ENCODE assay signal across 1 cellular context in the genomic region with DNA sequence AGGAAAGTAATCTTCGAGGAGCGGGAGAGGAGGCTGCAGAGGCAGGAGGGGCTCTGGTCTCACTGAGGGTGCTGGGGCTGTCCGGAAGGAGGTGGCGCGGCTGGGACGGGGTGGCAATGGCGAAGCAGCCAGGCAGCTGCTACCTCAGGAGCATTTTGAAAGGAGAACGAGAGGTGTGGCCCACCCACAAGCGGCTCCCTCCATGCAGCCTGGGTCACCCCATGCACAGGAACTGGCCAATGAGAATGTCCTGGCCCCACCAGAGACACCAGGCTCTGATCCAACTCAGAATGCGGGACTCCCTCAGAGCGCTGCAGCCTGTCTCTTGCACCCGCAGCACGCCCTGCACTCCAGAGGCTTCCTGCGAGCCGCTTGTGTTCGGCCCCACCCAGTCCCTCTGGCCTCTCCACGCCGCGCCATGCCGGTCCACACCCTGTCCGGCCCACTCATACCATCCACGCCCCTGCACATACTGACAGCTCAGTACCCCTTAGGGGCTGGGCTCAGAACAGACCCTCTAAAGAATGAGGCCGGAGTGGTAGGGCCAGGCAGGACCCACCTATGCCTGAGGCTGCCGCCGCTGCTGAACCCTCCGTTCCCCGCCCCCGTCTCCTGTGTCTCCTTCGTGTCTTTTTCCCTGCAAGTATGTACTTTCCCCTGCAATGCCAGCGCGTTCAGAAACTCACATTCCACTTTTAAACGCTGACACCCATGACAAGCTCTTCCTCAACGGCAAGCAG.
TF ChIP-seq lines count a peak whose summit lies in the region.

No MANE protein-coding gene starts in this region.

TF ChIP-seq in HepG2, 621 proteins besides CTCF, POLR2A, EP300 and RAD21 (continued from another document and continues in another):
- no peak for TF ChIP-seq ZNF354B (CRISPR knock-in tag; IDR thresholded peaks at IDR 0.05)
- no peak for TF ChIP-seq KLF12 (CRISPR knock-in tag; IDR thresholded peaks at IDR 0.05; ENCODE audit: borderline replicate concordance)
- TF ChIP-seq, protein P1, sequence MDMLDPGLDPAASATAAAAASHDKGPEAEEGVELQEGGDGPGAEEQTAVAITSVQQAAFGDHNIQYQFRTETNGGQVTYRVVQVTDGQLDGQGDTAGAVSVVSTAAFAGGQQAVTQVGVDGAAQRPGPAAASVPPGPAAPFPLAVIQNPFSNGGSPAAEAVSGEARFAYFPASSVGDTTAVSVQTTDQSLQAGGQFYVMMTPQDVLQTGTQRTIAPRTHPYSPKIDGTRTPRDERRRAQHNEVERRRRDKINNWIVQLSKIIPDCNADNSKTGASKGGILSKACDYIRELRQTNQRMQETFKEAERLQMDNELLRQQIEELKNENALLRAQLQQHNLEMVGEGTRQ (IDR thresholded peaks at IDR 0.05; ENCODE audit: low read depth, low read length), result no peak
- TF ChIP-seq, protein P1 (CRISPR knock-in tag; IDR thresholded peaks at IDR 0.05; ENCODE audit: borderline replicate concordance), result no peak
- peak; percentile 72; the same call in 1 of the 2 replicates for TF ChIP-seq ZNF891 (CRISPR knock-in tag; IDR thresholded peaks at IDR 0.05)
- TF ChIP-seq, protein P2, sequence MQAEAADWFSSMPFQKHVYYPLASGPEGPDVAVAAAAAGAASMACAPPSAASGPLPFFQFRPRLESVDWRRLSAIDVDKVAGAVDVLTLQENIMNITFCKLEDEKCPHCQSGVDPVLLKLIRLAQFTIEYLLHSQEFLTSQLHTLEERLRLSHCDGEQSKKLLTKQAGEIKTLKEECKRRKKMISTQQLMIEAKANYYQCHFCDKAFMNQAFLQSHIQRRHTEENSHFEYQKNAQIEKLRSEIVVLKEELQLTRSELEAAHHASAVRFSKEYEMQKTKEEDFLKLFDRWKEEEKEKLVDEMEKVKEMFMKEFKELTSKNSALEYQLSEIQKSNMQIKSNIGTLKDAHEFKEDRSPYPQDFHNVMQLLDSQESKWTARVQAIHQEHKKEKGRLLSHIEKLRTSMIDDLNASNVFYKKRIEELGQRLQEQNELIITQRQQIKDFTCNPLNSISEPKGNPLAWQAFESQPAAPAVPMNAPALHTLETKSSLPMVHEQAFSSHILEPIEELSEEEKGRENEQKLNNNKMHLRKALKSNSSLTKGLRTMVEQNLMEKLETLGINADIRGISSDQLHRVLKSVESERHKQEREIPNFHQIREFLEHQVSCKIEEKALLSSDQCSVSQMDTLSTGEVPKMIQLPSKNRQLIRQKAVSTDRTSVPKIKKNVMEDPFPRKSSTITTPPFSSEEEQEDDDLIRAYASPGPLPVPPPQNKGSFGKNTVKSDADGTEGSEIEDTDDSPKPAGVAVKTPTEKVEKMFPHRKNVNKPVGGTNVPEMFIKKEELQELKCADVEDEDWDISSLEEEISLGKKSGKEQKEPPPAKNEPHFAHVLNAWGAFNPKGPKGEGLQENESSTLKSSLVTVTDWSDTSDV (CRISPR knock-in tag; IDR thresholded peaks at IDR 0.05), result no peak
- TF ChIP-seq TFAP4 (IDR thresholded peaks at IDR 0.05; ENCODE audit: borderline replicate concordance, low read depth), result no peak
- peak; percentile 19; the same call in 1 of the 2 replicates for TF ChIP-seq HOXA3 (CRISPR knock-in tag; IDR thresholded peaks at IDR 0.05)
- no peak for TF ChIP-seq JDP2 (CRISPR knock-in tag; IDR thresholded peaks at IDR 0.05; ENCODE audit: borderline replicate concordance)
- peak; percentile 19; the same call in 1 of the 2 replicates for TF ChIP-seq ZNF772 (CRISPR knock-in tag; IDR thresholded peaks at IDR 0.05)
- 0 out of 2 replicates have a peak, but pooled peaks have one; percentile 22 for TF ChIP-seq ZNF256 (CRISPR knock-in tag; conservative IDR thresholded peaks at IDR 0.05)
- TF ChIP-seq CCDC6 (CRISPR knock-in tag; IDR thresholded peaks at IDR 0.05), result no peak
- peak; percentile 20; the same call in 1 of the 2 replicates for TF ChIP-seq ZNF777 (CRISPR knock-in tag; IDR thresholded peaks at IDR 0.05)
- TF ChIP-seq ZNF562 (CRISPR knock-in tag; IDR thresholded peaks at IDR 0.05; ENCODE audit: borderline replicate concordance), result no peak
- no peak for TF ChIP-seq SP1 (IDR thresholded peaks at IDR 0.05)
- TF ChIP-seq SP1 (CRISPR knock-in tag; IDR thresholded peaks at IDR 0.05), result no peak
- TF ChIP-seq ZNF607 (CRISPR knock-in tag; IDR thresholded peaks at IDR 0.05; ENCODE audit: borderline replicate concordance), result peak; percentile 92
- no peak for TF ChIP-seq NKX3-1 (CRISPR knock-in tag; IDR thresholded peaks at IDR 0.05)
- TF ChIP-seq HNRNPLL (IDR thresholded peaks at IDR 0.05; ENCODE audit: low read depth, low read length, poor library complexity, severe bottlenecking), result no peak
- peak; percentile 82 for TF ChIP-seq BRD4 (CRISPR knock-in tag; IDR thresholded peaks at IDR 0.05)
- peak; percentile 86 for TF ChIP-seq ZNF546 (CRISPR knock-in tag; conservative IDR thresholded peaks at IDR 0.05)
- TF ChIP-seq ZKSCAN1 (IDR thresholded peaks at IDR 0.05; ENCODE audit: low read length), result no peak
- TF ChIP-seq THYN1 (CRISPR knock-in tag; IDR thresholded peaks at IDR 0.05; ENCODE audit: borderline replicate concordance, low read depth), result no peak
- TF ChIP-seq SRSF1 (optimal IDR thresholded peaks at IDR 0.05; ENCODE audit: low read depth, low read length), result no peak
- TF ChIP-seq POLR2AphosphoS5 (IDR thresholded peaks at IDR 0.05; ENCODE audit: low read depth, low read length), result peak; percentile 53; the same call in 1 of the 2 replicates
- TF ChIP-seq NFYC (CRISPR knock-in tag; IDR thresholded peaks at IDR 0.05), result 0 out of 2 replicates have a peak, but pooled peaks have one; percentile 37
- 0 out of 2 replicates have a peak, but pooled peaks have one; percentile 62 for TF ChIP-seq LBX2 (CRISPR knock-in tag; IDR thresholded peaks at IDR 0.05; ENCODE audit: borderline replicate concordance)
- no peak for TF ChIP-seq ZNF749 (CRISPR knock-in tag; IDR thresholded peaks at IDR 0.05; ENCODE audit: borderline replicate concordance)
- TF ChIP-seq, protein P3, sequence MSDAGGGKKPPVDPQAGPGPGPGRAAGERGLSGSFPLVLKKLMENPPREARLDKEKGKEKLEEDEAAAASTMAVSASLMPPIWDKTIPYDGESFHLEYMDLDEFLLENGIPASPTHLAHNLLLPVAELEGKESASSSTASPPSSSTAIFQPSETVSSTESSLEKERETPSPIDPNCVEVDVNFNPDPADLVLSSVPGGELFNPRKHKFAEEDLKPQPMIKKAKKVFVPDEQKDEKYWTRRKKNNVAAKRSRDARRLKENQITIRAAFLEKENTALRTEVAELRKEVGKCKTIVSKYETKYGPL (CRISPR knock-in tag; IDR thresholded peaks at IDR 0.05), result no peak
- TF ChIP-seq, protein P4, sequence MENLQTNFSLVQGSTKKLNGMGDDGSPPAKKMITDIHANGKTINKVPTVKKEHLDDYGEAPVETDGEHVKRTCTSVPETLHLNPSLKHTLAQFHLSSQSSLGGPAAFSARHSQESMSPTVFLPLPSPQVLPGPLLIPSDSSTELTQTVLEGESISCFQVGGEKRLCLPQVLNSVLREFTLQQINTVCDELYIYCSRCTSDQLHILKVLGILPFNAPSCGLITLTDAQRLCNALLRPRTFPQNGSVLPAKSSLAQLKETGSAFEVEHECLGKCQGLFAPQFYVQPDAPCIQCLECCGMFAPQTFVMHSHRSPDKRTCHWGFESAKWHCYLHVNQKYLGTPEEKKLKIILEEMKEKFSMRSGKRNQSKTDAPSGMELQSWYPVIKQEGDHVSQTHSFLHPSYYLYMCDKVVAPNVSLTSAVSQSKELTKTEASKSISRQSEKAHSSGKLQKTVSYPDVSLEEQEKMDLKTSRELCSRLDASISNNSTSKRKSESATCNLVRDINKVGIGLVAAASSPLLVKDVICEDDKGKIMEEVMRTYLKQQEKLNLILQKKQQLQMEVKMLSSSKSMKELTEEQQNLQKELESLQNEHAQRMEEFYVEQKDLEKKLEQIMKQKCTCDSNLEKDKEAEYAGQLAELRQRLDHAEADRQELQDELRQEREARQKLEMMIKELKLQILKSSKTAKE (CRISPR knock-in tag; IDR thresholded peaks at IDR 0.05; ENCODE audit: borderline replicate concordance), result no peak
- TF ChIP-seq, protein P5, sequence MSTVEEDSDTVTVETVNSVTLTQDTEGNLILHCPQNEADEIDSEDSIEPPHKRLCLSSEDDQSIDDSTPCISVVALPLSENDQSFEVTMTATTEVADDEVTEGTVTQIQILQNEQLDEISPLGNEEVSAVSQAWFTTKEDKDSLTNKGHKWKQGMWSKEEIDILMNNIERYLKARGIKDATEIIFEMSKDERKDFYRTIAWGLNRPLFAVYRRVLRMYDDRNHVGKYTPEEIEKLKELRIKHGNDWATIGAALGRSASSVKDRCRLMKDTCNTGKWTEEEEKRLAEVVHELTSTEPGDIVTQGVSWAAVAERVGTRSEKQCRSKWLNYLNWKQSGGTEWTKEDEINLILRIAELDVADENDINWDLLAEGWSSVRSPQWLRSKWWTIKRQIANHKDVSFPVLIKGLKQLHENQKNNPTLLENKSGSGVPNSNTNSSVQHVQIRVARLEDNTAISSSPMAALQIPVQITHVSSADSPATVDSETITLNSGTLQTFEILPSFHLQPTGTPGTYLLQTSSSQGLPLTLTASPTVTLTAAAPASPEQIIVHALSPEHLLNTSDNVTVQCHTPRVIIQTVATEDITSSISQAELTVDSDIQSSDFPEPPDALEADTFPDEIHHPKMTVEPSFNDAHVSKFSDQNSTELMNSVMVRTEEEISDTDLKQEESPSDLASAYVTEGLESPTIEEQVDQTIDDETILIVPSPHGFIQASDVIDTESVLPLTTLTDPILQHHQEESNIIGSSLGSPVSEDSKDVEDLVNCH (CRISPR knock-in tag; IDR thresholded peaks at IDR 0.05), result no peak
- no peak for TF ChIP-seq ZNF383 (CRISPR knock-in tag; IDR thresholded peaks at IDR 0.05; ENCODE audit: borderline replicate concordance)
- TF ChIP-seq ZXDC (CRISPR knock-in tag; IDR thresholded peaks at IDR 0.05), result 0 out of 2 replicates have a peak, but pooled peaks have one; percentile 64
- peak; percentile 42; the same call in 1 of the 2 replicates for TF ChIP-seq ZNF598 (CRISPR knock-in tag; IDR thresholded peaks at IDR 0.05; ENCODE audit: borderline replicate concordance)
- TF ChIP-seq, protein P6, sequence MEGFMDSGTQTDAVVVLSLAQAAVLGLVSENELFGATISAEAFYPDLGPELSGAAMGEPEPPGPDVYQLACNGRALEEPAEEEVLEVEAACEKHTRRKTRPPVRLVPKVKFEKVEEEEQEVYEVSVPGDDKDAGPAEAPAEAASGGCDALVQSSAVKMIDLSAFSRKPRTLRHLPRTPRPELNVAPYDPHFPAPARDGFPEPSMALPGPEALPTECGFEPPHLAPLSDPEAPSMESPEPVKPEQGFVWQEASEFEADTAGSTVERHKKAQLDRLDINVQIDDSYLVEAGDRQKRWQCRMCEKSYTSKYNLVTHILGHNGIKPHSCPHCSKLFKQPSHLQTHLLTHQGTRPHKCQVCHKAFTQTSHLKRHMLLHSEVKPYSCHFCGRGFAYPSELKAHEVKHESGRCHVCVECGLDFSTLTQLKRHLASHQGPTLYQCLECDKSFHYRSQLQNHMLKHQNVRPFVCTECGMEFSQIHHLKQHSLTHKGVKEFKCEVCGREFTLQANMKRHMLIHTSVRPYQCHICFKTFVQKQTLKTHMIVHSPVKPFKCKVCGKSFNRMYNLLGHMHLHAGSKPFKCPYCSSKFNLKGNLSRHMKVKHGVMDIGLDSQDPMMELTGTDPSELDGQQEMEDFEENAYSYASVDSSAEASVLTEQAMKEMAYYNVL (CRISPR knock-in tag; IDR thresholded peaks at IDR 0.05; ENCODE audit: borderline replicate concordance), result no peak
- TF ChIP-seq ZNF691 (CRISPR knock-in tag; IDR thresholded peaks at IDR 0.05; ENCODE audit: borderline replicate concordance, low read depth), result no peak
- TF ChIP-seq ZNF605 (CRISPR knock-in tag; IDR thresholded peaks at IDR 0.05), result peak; percentile 15; the same call in 1 of the 2 replicates
- TF ChIP-seq ZNF766 (CRISPR knock-in tag; IDR thresholded peaks at IDR 0.05; ENCODE audit: borderline replicate concordance), result no peak
